In the genomic region with DNA sequence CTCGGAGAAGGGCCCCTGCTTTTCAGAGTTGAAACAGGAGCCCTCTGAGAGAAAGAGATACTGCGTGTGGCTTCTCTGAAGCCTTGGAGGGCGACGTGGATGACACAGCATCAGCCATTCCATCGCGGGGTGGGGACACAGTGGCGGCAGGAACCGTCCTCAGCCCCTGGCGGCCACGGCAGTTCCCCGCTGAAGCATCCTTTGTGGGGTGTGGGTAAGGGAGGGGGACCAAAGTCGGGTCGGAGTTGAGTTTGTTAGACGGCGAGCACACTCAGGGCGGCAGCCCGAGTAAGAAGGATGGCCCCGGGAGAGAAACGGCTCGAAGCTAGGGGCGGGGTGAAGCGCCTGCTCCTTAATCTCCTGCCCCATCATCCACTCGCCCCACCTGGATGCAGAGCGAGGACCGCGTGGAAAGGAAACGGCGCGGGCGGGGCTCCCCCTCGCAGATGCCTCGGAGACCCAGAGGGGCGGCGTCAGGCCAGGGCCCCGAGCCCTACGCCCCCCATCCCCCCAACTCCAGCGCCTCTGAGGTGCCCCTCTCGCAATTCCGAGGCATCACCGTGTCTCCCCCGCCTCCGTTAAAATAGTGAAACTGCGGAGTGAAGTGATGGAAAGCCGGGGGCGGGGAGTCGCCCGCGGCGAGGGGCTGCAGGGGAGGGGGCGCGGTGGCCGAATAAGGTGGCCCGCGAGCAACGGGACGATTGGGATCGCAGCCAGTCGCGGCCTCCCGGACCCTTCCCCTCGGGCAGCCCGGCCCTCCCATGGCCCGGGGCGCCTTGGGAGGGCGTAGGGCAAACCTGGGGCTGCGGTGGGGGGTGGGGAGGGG, we compare ENCODE assay signal across 8 cellular contexts. TPM values are rescaled to one million over a fixed set of nuclear protein-coding genes. Genes with fewer than 3 reads are reported as not detected.
DNase-seq lines count a peak whose midpoint lies in the region; ATAC-seq and TF ChIP-seq lines count a peak whose summit lies in the region.

No MANE protein-coding gene starts in this region.

- H3K27me3 Mint-ChIP-seq in neural crest cell (ENCODE audit: low read depth), result peaks cover 25% of the 10 kb centered on the region

- H3K36me3 ChIP-seq in Loucy (ENCODE audit: insufficient read depth, low read length) (no peaks in the 10 kb centered on the region), thyroid gland (no peaks in the 10 kb centered on the region)

- H2AFZ ChIP-seq in Loucy (ENCODE audit: low read length), result peak overlapping the region; percentile 94

- H4K20me1 ChIP-seq in Loucy (ENCODE audit: insufficient read depth, low read length, poor library complexity, severe bottlenecking), result peaks cover 29% of the 10 kb centered on the region

- peak; percentile 33 for ATAC-seq in GM21723 (IDR thresholded peaks at IDR 0.05; ENCODE audit: unreplicated experiment)

- intact Hi-C loops in thyroid gland (cut with DNase I), result loop anchor here (5.0 to 10.0 kb wide), 2 partner anchors 35 to 52 kb away; no protein-coding TSS in a partner anchor

- H3K9ac ChIP-seq in Loucy (ENCODE audit: low read depth, low read length, poor library complexity, severe bottlenecking), result peak overlapping the region; percentile 92

- no peaks in the 10 kb centered on the region for H3K9me3 ChIP-seq in Loucy (ENCODE audit: insufficient read depth, low read depth, low read length)
- no peaks in the 10 kb centered on the region for H3K9me3 ChIP-seq in thyroid gland

- peaks cover 5% of the 10 kb centered on the region for H3K27me3 ChIP-seq in Loucy (ENCODE audit: insufficient read depth, low read length, poor library complexity, severe bottlenecking)
- H3K27me3 ChIP-seq in thyroid gland, result no peaks in the 10 kb centered on the region

- H3F3A ChIP-seq in Loucy (ENCODE audit: low read depth), result peaks cover 8% of the 10 kb centered on the region; the same call in 1 of the 2 replicates

- peak overlapping the region; percentile 92 for H3K4me2 ChIP-seq in Loucy (ENCODE audit: low read depth, low read length, poor library complexity, severe bottlenecking)

- H3K36me3 Mint-ChIP-seq in neural crest cell (ENCODE audit: low read depth), result no peaks in the 10 kb centered on the region

- H3K4me1 ChIP-seq in Loucy (ENCODE audit: insufficient read depth, low read length, poor library complexity, severe bottlenecking) (peaks cover 30% of the 10 kb centered on the region), thyroid gland (peaks cover 10 to 21% of the 10 kb centered on the region in 2 donors)

- peaks cover 47% of the 10 kb centered on the region for H3K79me2 ChIP-seq in Loucy (ENCODE audit: insufficient read depth, low read length)

- TF ChIP-seq CTCF in Loucy (conservative IDR thresholded peaks at IDR 0.05; ENCODE audit: low read length), result no peak
- TF ChIP-seq CTCF in neural crest cell (conservative IDR thresholded peaks at IDR 0.05), result peak; percentile 56
- peak in 2 of 6 experiments; percentile 13 to 14 for TF ChIP-seq CTCF in thyroid gland (IDR thresholded peaks at IDR 0.05)

- no peaks in the 10 kb centered on the region for H3K9me3 Mint-ChIP-seq in neural crest cell

- peaks cover 29% of the 10 kb centered on the region for H3K4me1 Mint-ChIP-seq in neural crest cell

- WGBS in thyroid gland, 2 donors, result 8 to 9% methylated on average over 43 of the region's 66 CpGs

- no peaks in the 10 kb centered on the region for H3K9me2 ChIP-seq in Loucy (replicated peaks; ENCODE audit: low read depth, low read length)

- peak; percentile 46 for DNase-seq in ELR (ENCODE audit: low read depth)
- DNase-seq in activated CD8-positive, alpha-beta memory T cell treated with anti-CD3 and anti-CD28 coated beads, Interleukin-2, amount 50 U/mL, for 1 hour (ENCODE audit: extremely low read depth), result peak; percentile 47
- peak; percentile 88 to 92 for DNase-seq in erythroblast (lab: John Stamatoyannopoulos, UW)
- DNase-seq in neural crest cell (ENCODE audit: low read depth, low spot score), result peak; percentile 15
- DNase-seq in thyroid gland, result peak; percentile 32 to 53
- DNase-seq in GOT3 (lab: John Stamatoyannopoulos, UW), result no peak

- peak overlapping the region; percentile 86 for H3K4me3 Mint-ChIP-seq in neural crest cell

- H3K27ac ChIP-seq in thyroid gland, result peak overlapping the region; percentile 97 to 99 (median 97)

- H3K4me3 ChIP-seq in Loucy (ENCODE audit: low read length, poor library complexity, severe bottlenecking) (peak overlapping the region; percentile 99), thyroid gland (replicated peaks in 1 of 3) (peak overlapping the region; percentile 42 to 98 (median 97))

- H3K27ac Mint-ChIP-seq in neural crest cell (ENCODE audit: unreplicated experiment), result no peak overlapping the region

- TF ChIP-seq POLR2A in erythroblast (IDR thresholded peaks at IDR 0.05; ENCODE audit: low read length) (peak; percentile 76), thyroid gland (IDR thresholded peaks at IDR 0.05) (no peak)

RNA-seq across cellular contexts. Expression of a gene that starts 0.8 kb away (rescaled TPM):
- total RNA-seq in neural crest cell (28.3 TPM in 2 replicates), thyroid gland (10 to 100 TPM; 48.0 to 91.3 (median 57.1) TPM)
